8 cellular contexts compared by ENCODE assay signal in genomic region chr15:39580117-39580629, GRCh38. TPM values are rescaled to one million over a fixed set of nuclear protein-coding genes. Genes with fewer than 3 reads are reported as not detected.
DNase-seq lines count a peak whose midpoint lies in the region; ATAC-seq and FAIRE-seq lines count a peak whose summit lies in the region.

No MANE protein-coding gene starts in this region.

- H3K27ac Mint-ChIP-seq in T-helper 2 cell treated with Interferon-gamma antibody and Interleukin-4, amounts not matched to agents 5 μg/mL and 100 μg/mL, for 36 hours = no peak overlapping the region

- peaks cover 63% of the 10 kb centered on the region for H3K27me3 Mint-ChIP-seq in T-helper 2 cell treated with Interferon-gamma antibody and Interleukin-4, amounts not matched to agents 5 μg/mL and 100 μg/mL, for 36 hours (ENCODE audit: low read depth)

- ATAC-seq in HG02588 (IDR thresholded peaks at IDR 0.05; ENCODE audit: unreplicated experiment) = peak; percentile 84
- ATAC-seq in right cardiac atrium = peak; percentile 84 to 90

- H3K9me3 ChIP-seq in right cardiac atrium (ENCODE audit: control insufficient read depth, low read length) = no peaks in the 10 kb centered on the region

- H3K27me3 ChIP-seq in right cardiac atrium (ENCODE audit: control insufficient read depth, insufficient read depth) = no peaks in the 10 kb centered on the region

- H3K9me3 Mint-ChIP-seq in T-helper 2 cell treated with Interferon-gamma antibody and Interleukin-4, amounts not matched to agents 5 μg/mL and 100 μg/mL, for 36 hours = no peaks in the 10 kb centered on the region

- H3K4me3 Mint-ChIP-seq in T-helper 2 cell treated with Interferon-gamma antibody and Interleukin-4, amounts not matched to agents 5 μg/mL and 100 μg/mL, for 36 hours = peak overlapping the region; percentile 63

- FAIRE-seq in urothelium cell line (lab: Jason Lieb, UNC) = peak; percentile 17

- H3K27ac ChIP-seq in right cardiac atrium (ENCODE audit: low read length) = peak overlapping the region; percentile 61

- H3K4me3 ChIP-seq in right cardiac atrium (ENCODE audit: low read length) = peak overlapping the region; percentile 44

- under 1% methylated on average over 43 of the region's 43 CpGs for WGBS in right cardiac atrium

- H3K4me1 ChIP-seq in right cardiac atrium (ENCODE audit: control insufficient read depth, insufficient read depth, low read length) = no peaks in the 10 kb centered on the region

- intact Hi-C loops in right cardiac atrium (cut with DNase I) = loop anchor here (5.0 to 10.0 kb wide), 5 partner anchors 175 to 875 kb away; no protein-coding TSS in a partner anchor

- DNase-seq in GDM1 (lab: John Stamatoyannopoulos, UW) (peak; percentile 80), NCI-H128 (lab: John Stamatoyannopoulos, UW; ENCODE audit: unreplicated experiment) (peak; percentile 38), anterior cingulate cortex (lab: John Stamatoyannopoulos, UW) (peak in 54 of 58 donors; percentile 30 to 85 (median 60)), right cardiac atrium (peak; percentile 94 to 99 (median 98)), putamen (ENCODE audit: low spot score) (peak; percentile 58), urothelium cell line (ENCODE audit: low spot score) (peak; percentile 88)
- peak; percentile 82 for DNase-seq in T-helper 2 cell treated with Interferon-gamma antibody and Interleukin-4, amounts not matched to agents 5 μg/mL and 100 μg/mL, for 36 hours (ENCODE audit: low spot score)

- no peaks in the 10 kb centered on the region for H3K36me3 Mint-ChIP-seq in T-helper 2 cell treated with Interferon-gamma antibody and Interleukin-4, amounts not matched to agents 5 μg/mL and 100 μg/mL, for 36 hours (ENCODE audit: low read depth)

- H3K4me1 Mint-ChIP-seq in T-helper 2 cell treated with Interferon-gamma antibody and Interleukin-4, amounts not matched to agents 5 μg/mL and 100 μg/mL, for 36 hours (ENCODE audit: low read depth) = peaks cover 11% of the 10 kb centered on the region

RNA-seq across cellular contexts. Expression of gene THBS1, which starts 0.7 kb away (rescaled TPM):
- 100 to 1,000 TPM in 1 of 4 donors, 10 to 100 TPM in 3; 31.3 to 462 (median 41.8) TPM for total RNA-seq in right cardiac atrium
- polyA plus RNA-seq in right cardiac atrium = 38.8 TPM

Comparison
In these comparisons a context has a peak if more than half of its experiments do, and no peak if none do; other contexts are left out.
1. Peak in every context shown above with its lines: DNase-seq, ATAC-seq, H3K4me3 ChIP-seq and H3K27ac ChIP-seq.
2. DNase-seq: peak in every context shown above with its lines; median percentile 98 in right cardiac atrium; 88 in urothelium cell line; 82 in T-helper 2 cell treated with Interferon-gamma antibody and Interleukin-4, amounts not matched to agents 5 μg/mL and 100 μg/mL, for 36 hours; 80 in GDM1; 60 in anterior cingulate cortex; 58 in putamen; 38 in NCI-H128.